ENCODE assay signal across 1 cellular context in genomic region chr3:29486087-29486486, GRCh38.
TF ChIP-seq lines count a peak whose summit lies in the region.

No MANE protein-coding gene starts in this region.

TF ChIP-seq in GM12878, 131 proteins besides CTCF, POLR2A, EP300 and RAD21 (continued from another document):
- TF ChIP-seq MAX (IDR thresholded peaks at IDR 0.05; ENCODE audit: low read depth, low read length) = no peak
- TF ChIP-seq PAX5 (IDR thresholded peaks at IDR 0.05; ENCODE audit: borderline replicate concordance, low read depth, low read length) = peak; percentile 66; the same call in 1 of the 2 replicates
- TF ChIP-seq TBL1XR1 (IDR thresholded peaks at IDR 0.05; ENCODE audit: low read depth, low read length) = no peak
- TF ChIP-seq GABPA (IDR thresholded peaks at IDR 0.05; ENCODE audit: low read depth) = no peak
- peak; percentile 43; the same call in 1 of the 2 replicates for TF ChIP-seq NFIC (IDR thresholded peaks at IDR 0.05; ENCODE audit: low read depth, low read length)
- no peak for TF ChIP-seq JUND (IDR thresholded peaks at IDR 0.05; ENCODE audit: low read depth, low read length)
- no peak for TF ChIP-seq IRF5 (IDR thresholded peaks at IDR 0.05; ENCODE audit: borderline replicate concordance)
- no peak for TF ChIP-seq ZNF24 (IDR thresholded peaks at IDR 0.05)
- no peak for TF ChIP-seq IRF4 (IDR thresholded peaks at IDR 0.05; ENCODE audit: low read depth, low read length)
- TF ChIP-seq E2F4 (IDR thresholded peaks at IDR 0.05; ENCODE audit: low read depth, low read length) = no peak
- no peak for TF ChIP-seq PAX8 (IDR thresholded peaks at IDR 0.05)
- TF ChIP-seq SMC3 (IDR thresholded peaks at IDR 0.05; ENCODE audit: borderline replicate concordance, low read length) = no peak
- TF ChIP-seq NR2F1 (conservative IDR thresholded peaks at IDR 0.05) = no peak
- TF ChIP-seq ZNF687 (IDR thresholded peaks at IDR 0.05) = no peak
- TF ChIP-seq SP1 (IDR thresholded peaks at IDR 0.05; ENCODE audit: low read depth, low read length) = no peak
- TF ChIP-seq IKZF2 (IDR thresholded peaks at IDR 0.05) = no peak
- TF ChIP-seq ATF7 (IDR thresholded peaks at IDR 0.05; ENCODE audit: low read depth) = no peak
- TF ChIP-seq BCLAF1 (IDR thresholded peaks at IDR 0.05) = no peak
- no peak for TF ChIP-seq NR2C1 (IDR thresholded peaks at IDR 0.05)
- no peak for TF ChIP-seq TARDBP (IDR thresholded peaks at IDR 0.05; ENCODE audit: borderline replicate concordance)
- TF ChIP-seq GATAD2B (conservative IDR thresholded peaks at IDR 0.05; ENCODE audit: low read depth) = no peak
- TF ChIP-seq POLR2AphosphoS5 (IDR thresholded peaks at IDR 0.05; ENCODE audit: low read length) = no peak
- TF ChIP-seq NRF1 (conservative IDR thresholded peaks at IDR 0.05; ENCODE audit: low read depth, low read length) = no peak
- TF ChIP-seq CBX5 (IDR thresholded peaks at IDR 0.05; ENCODE audit: low read depth) = no peak
- TF ChIP-seq EED (IDR thresholded peaks at IDR 0.05; ENCODE audit: low read depth) = no peak
- TF ChIP-seq TCF7 (IDR thresholded peaks at IDR 0.05; ENCODE audit: borderline replicate concordance) = no peak
- no peak for TF ChIP-seq ZBTB40 (IDR thresholded peaks at IDR 0.05; ENCODE audit: borderline replicate concordance)
- no peak for TF ChIP-seq NBN (IDR thresholded peaks at IDR 0.05)
- 0 out of 2 replicates have a peak, but pooled peaks have one; percentile 11 for TF ChIP-seq BCL11A (IDR thresholded peaks at IDR 0.05; ENCODE audit: low read depth, low read length)
- TF ChIP-seq CREB1 (IDR thresholded peaks at IDR 0.05; ENCODE audit: low read depth) = no peak
- TF ChIP-seq EZH2 (IDR thresholded peaks at IDR 0.05; ENCODE audit: borderline replicate concordance, control insufficient read depth, low read depth, low read length) = no peak
- no peak for TF ChIP-seq POU2F2 (IDR thresholded peaks at IDR 0.05; ENCODE audit: borderline replicate concordance, low read depth, low read length)
- no peak for TF ChIP-seq MLLT1 (IDR thresholded peaks at IDR 0.05)
- no peak for TF ChIP-seq RELA (IDR thresholded peaks at IDR 0.05; ENCODE audit: borderline replicate concordance, partially characterized antibody)
- no peak for TF ChIP-seq IKZF1 (conservative IDR thresholded peaks at IDR 0.05)
- TF ChIP-seq JUNB (IDR thresholded peaks at IDR 0.05) = peak; percentile 66
- no peak for TF ChIP-seq ZNF217 (IDR thresholded peaks at IDR 0.05)
- TF ChIP-seq ZNF592 (IDR thresholded peaks at IDR 0.05) = no peak
- TF ChIP-seq STAT1 (conservative IDR thresholded peaks at IDR 0.05) = no peak
- no peak for TF ChIP-seq BACH1 (IDR thresholded peaks at IDR 0.05; ENCODE audit: borderline replicate concordance)
- no peak for TF ChIP-seq TCF12 (IDR thresholded peaks at IDR 0.05; ENCODE audit: low read depth, low read length)
- TF ChIP-seq RELB (IDR thresholded peaks at IDR 0.05; ENCODE audit: low read depth) = no peak
- no peak for TF ChIP-seq CHD4 (IDR thresholded peaks at IDR 0.05)
- 0 out of 2 replicates have a peak, but pooled peaks have one; percentile 19 for TF ChIP-seq DPF2 (IDR thresholded peaks at IDR 0.05)
- no peak for TF ChIP-seq SIN3A (IDR thresholded peaks at IDR 0.05; ENCODE audit: low read depth, low read length)
